ENCODE assay signal across 8 cellular contexts in the genomic region with DNA sequence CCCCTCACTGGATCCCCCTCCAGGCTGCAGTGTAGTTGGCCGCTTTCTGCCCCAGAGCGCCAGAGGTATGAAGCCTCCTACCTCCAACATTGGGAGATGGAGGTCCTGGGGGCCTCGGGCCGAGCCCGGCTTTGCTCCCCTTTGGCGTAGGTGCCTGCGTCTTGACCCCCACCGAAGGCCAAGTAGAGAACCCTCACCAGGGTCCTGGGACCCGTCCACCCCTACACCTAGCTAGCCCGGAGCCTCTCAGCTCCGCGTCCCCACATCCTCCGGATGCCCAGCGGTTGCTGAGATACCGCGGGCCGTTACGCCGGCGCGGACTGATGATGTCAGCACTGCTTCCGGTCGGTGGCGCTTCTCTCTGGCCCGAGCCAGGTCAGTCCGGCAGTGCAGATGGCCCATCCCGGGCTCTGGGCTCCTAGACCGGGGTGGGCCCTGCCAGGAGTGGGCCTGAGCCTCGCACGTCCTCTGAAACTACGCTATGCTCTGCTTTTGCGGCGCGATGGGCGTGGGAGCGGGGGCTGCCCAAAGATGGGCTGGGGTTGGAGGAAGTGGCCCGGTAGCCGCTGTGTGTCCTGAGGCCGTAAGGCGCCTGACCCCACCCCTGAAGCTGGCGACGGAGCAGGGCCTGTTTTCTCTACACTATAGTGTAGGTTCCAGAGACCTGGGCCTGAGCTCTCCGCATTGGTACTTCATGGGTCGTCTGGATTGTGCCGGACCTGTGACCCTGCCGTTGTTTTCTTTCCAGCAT. TPM values are rescaled to one million over a fixed set of nuclear protein-coding genes. Genes with fewer than 3 reads are reported as not detected.
DNase-seq lines count a peak whose midpoint lies in the region; ATAC-seq and TF ChIP-seq lines count a peak whose summit lies in the region.

A gene (minus strand): TSS at position 297 of the 751 bp plus-strand sequence. CDS start 1,871 bp downstream, outside the sequence.
A gene with protein sequence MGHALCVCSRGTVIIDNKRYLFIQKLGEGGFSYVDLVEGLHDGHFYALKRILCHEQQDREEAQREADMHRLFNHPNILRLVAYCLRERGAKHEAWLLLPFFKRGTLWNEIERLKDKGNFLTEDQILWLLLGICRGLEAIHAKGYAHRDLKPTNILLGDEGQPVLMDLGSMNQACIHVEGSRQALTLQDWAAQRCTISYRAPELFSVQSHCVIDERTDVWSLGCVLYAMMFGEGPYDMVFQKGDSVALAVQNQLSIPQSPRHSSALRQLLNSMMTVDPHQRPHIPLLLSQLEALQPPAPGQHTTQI (plus strand): TSS at position 332 of the 751 bp plus-strand sequence. CDS start 521 bp downstream, outside the sequence.

- peaks cover 8% of the 10 kb centered on the region; the same call in 1 of the 2 replicates for H3K36me3 Mint-ChIP-seq in WTC11

- POLR2A ChIA-PET in AG04449 (lab: Yijun Ruan, JAX) (interaction anchor here (0.7 to 1.8 kb wide), 9 partner anchors 8 to 50 kb away, joined by 3 to 17 read pairs (median 4); a partner anchor contains a TSS), WTC11 (lab: Charles Lee) (interaction anchor here (0.9 to 1.8 kb wide), 9 partner anchors 9 to 142 kb away, joined by 3 to 14 read pairs (median 6); a partner anchor contains a TSS)

- TF ChIP-seq CTCF in AG04449 (IDR thresholded peaks at IDR 0.05; ENCODE audit: insufficient read depth, low read length, missing control alignments) (no peak), WTC11 (IDR thresholded peaks at IDR 0.05) (no peak)

- H3K4me3 Mint-ChIP-seq in WTC11: peak within 1 kb of the TSS; percentile 93

- ATAC-seq in GM18858 (IDR thresholded peaks at IDR 0.05; ENCODE audit: unreplicated experiment) (peak; percentile 66), HG03064 (IDR thresholded peaks at IDR 0.05; ENCODE audit: low read depth, unreplicated experiment) (peak; percentile 54), WTC11 (peak; percentile 84)

- H3K27ac Mint-ChIP-seq in WTC11: peak within 1 kb of the TSS; percentile 96

- H3K4me3 ChIP-seq in AG04449 (ENCODE audit: low read depth, low read length): peak within 1 kb of the TSS; percentile 98

- CTCF ChIA-PET in AG04449 (lab: Yijun Ruan, JAX): interaction anchor here (0.5 to 2.6 kb wide), 7 partner anchors 11 to 1854 kb away, joined by 3 to 35 read pairs (median 5); a partner anchor contains a TSS
- CTCF ChIA-PET in WTC11 (lab: Charles Lee): interaction anchor here (0.6 to 1.7 kb wide), 16 partner anchors 9 to 285 kb away, joined by 3 to 20 read pairs (median 4); a partner anchor contains a TSS

- H3K27ac ChIP-seq in caudate nucleus (ENCODE audit: low read depth, low read length): peak within 1 kb of the TSS; percentile 95

- peaks cover 22% of the 10 kb centered on the region for H3K4me1 Mint-ChIP-seq in WTC11

- H3K9me3 Mint-ChIP-seq in WTC11: no peaks in the 10 kb centered on the region

- peak; percentile 57 for DNase-seq in AG04449 (ENCODE audit: low read depth, low spot score)
- DNase-seq in NCI-H2196 treated with DMSO at 0.1 percent for 48 hours (lab: John Stamatoyannopoulos, UW; ENCODE audit: unreplicated experiment): peak; percentile 64
- peak; percentile 96 for DNase-seq in WTC11 (ENCODE audit: low spot score)
- DNase-seq in caudate nucleus (lab: John Stamatoyannopoulos, UW): peak; percentile 30 to 93 (median 83)
- DNase-seq in islet precursor cell: peak; percentile 97
- DNase-seq in stimulated activated CD4-positive, alpha-beta T cell treated with anti-CD3 and anti-CD28 coated beads, Interleukin-12 subunit alpha, Interleukin-12 subunit beta, amount 100 ng/mL, for 24 hours (ENCODE audit: low read depth in 2 of 2): peak; percentile 84 to 88

- no peaks in the 10 kb centered on the region for H3K27me3 Mint-ChIP-seq in WTC11 (ENCODE audit: low read depth)

TF ChIP-seq in WTC11, 78 proteins besides CTCF, POLR2A, EP300 and RAD21 (continues in another document):
- TF ChIP-seq, protein P1, sequence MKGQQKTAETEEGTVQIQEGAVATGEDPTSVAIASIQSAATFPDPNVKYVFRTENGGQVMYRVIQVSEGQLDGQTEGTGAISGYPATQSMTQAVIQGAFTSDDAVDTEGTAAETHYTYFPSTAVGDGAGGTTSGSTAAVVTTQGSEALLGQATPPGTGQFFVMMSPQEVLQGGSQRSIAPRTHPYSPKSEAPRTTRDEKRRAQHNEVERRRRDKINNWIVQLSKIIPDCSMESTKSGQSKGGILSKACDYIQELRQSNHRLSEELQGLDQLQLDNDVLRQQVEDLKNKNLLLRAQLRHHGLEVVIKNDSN (CRISPR knock-in tag; IDR thresholded peaks at IDR 0.05): 0 out of 2 replicates have a peak, but pooled peaks have one; percentile 31
- TF ChIP-seq, protein P2, sequence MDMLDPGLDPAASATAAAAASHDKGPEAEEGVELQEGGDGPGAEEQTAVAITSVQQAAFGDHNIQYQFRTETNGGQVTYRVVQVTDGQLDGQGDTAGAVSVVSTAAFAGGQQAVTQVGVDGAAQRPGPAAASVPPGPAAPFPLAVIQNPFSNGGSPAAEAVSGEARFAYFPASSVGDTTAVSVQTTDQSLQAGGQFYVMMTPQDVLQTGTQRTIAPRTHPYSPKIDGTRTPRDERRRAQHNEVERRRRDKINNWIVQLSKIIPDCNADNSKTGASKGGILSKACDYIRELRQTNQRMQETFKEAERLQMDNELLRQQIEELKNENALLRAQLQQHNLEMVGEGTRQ (CRISPR knock-in tag; IDR thresholded peaks at IDR 0.05): peak; percentile 16; the same call in 1 of the 2 replicates
- TF ChIP-seq HMGA2 (CRISPR knock-in tag; IDR thresholded peaks at IDR 0.05): no peak
- peak; percentile 81; the same call in 1 of the 2 replicates for TF ChIP-seq TEAD1 (CRISPR knock-in tag; IDR thresholded peaks at IDR 0.05)
- no peak for TF ChIP-seq ZNF396 (CRISPR knock-in tag; IDR thresholded peaks at IDR 0.05; ENCODE audit: borderline replicate concordance)
- TF ChIP-seq, protein P3, sequence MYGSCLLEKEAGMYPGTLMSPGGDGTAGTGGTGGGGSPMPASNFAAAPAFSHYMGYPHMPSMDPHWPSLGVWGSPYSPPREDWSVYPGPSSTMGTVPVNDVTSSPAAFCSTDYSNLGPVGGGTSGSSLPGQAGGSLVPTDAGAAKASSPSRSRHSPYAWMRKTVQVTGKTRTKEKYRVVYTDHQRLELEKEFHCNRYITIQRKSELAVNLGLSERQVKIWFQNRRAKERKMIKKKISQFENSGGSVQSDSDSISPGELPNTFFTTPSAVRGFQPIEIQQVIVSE (CRISPR knock-in tag; IDR thresholded peaks at IDR 0.05; ENCODE audit: borderline replicate concordance): no peak
- no peak for TF ChIP-seq JAZF1 (CRISPR knock-in tag; IDR thresholded peaks at IDR 0.05)
- no peak for TF ChIP-seq ZNF416 (CRISPR knock-in tag; IDR thresholded peaks at IDR 0.05)
- no peak for TF ChIP-seq ZNF263 (CRISPR knock-in tag; IDR thresholded peaks at IDR 0.05; ENCODE audit: low read depth)
- no peak for TF ChIP-seq JUN (CRISPR knock-in tag; IDR thresholded peaks at IDR 0.05)
- TF ChIP-seq, protein P4, sequence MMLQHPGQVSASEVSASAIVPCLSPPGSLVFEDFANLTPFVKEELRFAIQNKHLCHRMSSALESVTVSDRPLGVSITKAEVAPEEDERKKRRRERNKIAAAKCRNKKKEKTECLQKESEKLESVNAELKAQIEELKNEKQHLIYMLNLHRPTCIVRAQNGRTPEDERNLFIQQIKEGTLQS (CRISPR knock-in tag; conservative IDR thresholded peaks at IDR 0.05): no peak
- peak; percentile 92; the same call in 1 of the 2 replicates for TF ChIP-seq MYBL2 (CRISPR knock-in tag; IDR thresholded peaks at IDR 0.05)
- no peak for TF ChIP-seq NR1H2 (CRISPR knock-in tag; IDR thresholded peaks at IDR 0.05)
- TF ChIP-seq, protein P5, sequence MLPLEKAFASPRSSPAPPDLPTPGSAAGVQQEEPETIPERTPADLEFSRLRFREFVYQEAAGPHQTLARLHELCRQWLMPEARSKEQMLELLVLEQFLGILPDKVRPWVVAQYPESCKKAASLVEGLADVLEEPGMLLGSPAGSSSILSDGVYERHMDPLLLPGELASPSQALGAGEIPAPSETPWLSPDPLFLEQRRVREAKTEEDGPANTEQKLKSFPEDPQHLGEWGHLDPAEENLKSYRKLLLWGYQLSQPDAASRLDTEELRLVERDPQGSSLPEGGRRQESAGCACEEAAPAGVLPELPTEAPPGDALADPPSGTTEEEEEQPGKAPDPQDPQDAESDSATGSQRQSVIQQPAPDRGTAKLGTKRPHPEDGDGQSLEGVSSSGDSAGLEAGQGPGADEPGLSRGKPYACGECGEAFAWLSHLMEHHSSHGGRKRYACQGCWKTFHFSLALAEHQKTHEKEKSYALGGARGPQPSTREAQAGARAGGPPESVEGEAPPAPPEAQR (CRISPR knock-in tag; IDR thresholded peaks at IDR 0.05): no peak
- no peak for TF ChIP-seq IRF2 (CRISPR knock-in tag; IDR thresholded peaks at IDR 0.05; ENCODE audit: borderline replicate concordance, low read depth)
- TF ChIP-seq TP53 (CRISPR knock-in tag; IDR thresholded peaks at IDR 0.05): peak; percentile 91
- TF ChIP-seq, protein P6, sequence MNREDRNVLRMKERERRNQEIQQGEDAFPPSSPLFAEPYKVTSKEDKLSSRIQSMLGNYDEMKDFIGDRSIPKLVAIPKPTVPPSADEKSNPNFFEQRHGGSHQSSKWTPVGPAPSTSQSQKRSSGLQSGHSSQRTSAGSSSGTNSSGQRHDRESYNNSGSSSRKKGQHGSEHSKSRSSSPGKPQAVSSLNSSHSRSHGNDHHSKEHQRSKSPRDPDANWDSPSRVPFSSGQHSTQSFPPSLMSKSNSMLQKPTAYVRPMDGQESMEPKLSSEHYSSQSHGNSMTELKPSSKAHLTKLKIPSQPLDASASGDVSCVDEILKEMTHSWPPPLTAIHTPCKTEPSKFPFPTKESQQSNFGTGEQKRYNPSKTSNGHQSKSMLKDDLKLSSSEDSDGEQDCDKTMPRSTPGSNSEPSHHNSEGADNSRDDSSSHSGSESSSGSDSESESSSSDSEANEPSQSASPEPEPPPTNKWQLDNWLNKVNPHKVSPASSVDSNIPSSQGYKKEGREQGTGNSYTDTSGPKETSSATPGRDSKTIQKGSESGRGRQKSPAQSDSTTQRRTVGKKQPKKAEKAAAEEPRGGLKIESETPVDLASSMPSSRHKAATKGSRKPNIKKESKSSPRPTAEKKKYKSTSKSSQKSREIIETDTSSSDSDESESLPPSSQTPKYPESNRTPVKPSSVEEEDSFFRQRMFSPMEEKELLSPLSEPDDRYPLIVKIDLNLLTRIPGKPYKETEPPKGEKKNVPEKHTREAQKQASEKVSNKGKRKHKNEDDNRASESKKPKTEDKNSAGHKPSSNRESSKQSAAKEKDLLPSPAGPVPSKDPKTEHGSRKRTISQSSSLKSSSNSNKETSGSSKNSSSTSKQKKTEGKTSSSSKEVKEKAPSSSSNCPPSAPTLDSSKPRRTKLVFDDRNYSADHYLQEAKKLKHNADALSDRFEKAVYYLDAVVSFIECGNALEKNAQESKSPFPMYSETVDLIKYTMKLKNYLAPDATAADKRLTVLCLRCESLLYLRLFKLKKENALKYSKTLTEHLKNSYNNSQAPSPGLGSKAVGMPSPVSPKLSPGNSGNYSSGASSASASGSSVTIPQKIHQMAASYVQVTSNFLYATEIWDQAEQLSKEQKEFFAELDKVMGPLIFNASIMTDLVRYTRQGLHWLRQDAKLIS (CRISPR knock-in tag; IDR thresholded peaks at IDR 0.05; ENCODE audit: borderline replicate concordance): peak; percentile 23; the same call in 1 of the 2 replicates

RNA-seq across cellular contexts. Expression of the first gene that starts in this region (rescaled TPM):
- 5.2 to 6.4 TPM (median 6.1 TPM) in 3 replicates for total RNA-seq in WTC11 (2021)

RNA-seq across cellular contexts. Expression of the second gene that starts in this region (rescaled TPM):
- total RNA-seq in WTC11 (2021): 27.4 to 28.8 TPM (median 27.5 TPM) in 3 replicates

Comparison
In these comparisons a context has a peak if more than half of its experiments do, and no peak if none do; other contexts are left out.
1. Peak in every context shown above with its lines: DNase-seq, ATAC-seq, H3K4me3 ChIP-seq and H3K27ac ChIP-seq.